ENCODE assay signal across 29 cellular contexts in genomic region chr5:90746119-90746518, GRCh38.
"Had no signal": no experiment of that assay in that cellular context is flagged by ENCODE, and none has a peak within 500 bp of the region (broad histone marks: within the 10 kb centered on the region; RNA-seq: fewer than 3 reads in every experiment).

No MANE protein-coding gene starts in this region.

- DNase-seq: activated effector memory CD4-positive, alpha-beta T cell treated with anti-CD3 and anti-CD28 coated beads, Interleukin-2, amount 50 U/mL, for 16 hours; activated effector memory CD4-positive, alpha-beta T cell treated with Interleukin-2 at 50 U/mL for 16 hours; activated gamma-delta T cell; activated gamma-delta T cell treated with Interleukin-2 at 50 U/mL for 16 hours; activated naive CD4-positive, alpha-beta T cell; activated naive CD4-positive, alpha-beta T cell treated with anti-CD3 and anti-CD28 coated beads for 36 hours; activated naive CD4-positive, alpha-beta T cell treated with anti-CD3 and anti-CD28 coated beads, Interleukin-2, amount 10 ng/mL, durations not matched to agents 7 days and 5 days; activated naive CD4-positive, alpha-beta T cell treated with anti-CD3 and anti-CD28 coated beads, Interleukin-2, amount 50 U/mL, for 16 hours; activated naive CD4-positive, alpha-beta T cell treated with Interleukin-2 at 50 U/mL for 16 hours; activated naive CD8-positive, alpha-beta T cell treated with anti-CD3 and anti-CD28 coated beads for 36 hours; activated naive CD8-positive, alpha-beta T cell treated with anti-CD3 and anti-CD28 coated beads, Interleukin-2, amount 10 ng/mL, durations not matched to agents 7 days and 5 days; activated naive CD8-positive, alpha-beta T cell treated with anti-CD3 and anti-CD28 coated beads, Interleukin-2, amount 50 U/mL, for 24 hours; activated T-cell treated with anti-CD3 and anti-CD28 coated beads, Interleukin-2, amount 50 U/mL, for 24 hours; activated T-cell treated with anti-CD3 and anti-CD28 coated beads, Interleukin-2, amount 50 U/mL, for 4 hours; activated T-cell treated with anti-CD3 and anti-CD28 coated beads, Interleukin-2, amount 50 U/mL, for 48 hours; activated T-cell treated with anti-CD3 and anti-CD28 coated beads, Interleukin-2, amount 50 U/mL, for 72 hours; adrenal gland; amniotic stem cell; amygdala; aorta; body of pancreas; brain microvascular endothelial cell; caudate nucleus; central memory CD4-positive, alpha-beta T cell; cerebellar nuclear complex had no signal

- H3K4me1 ChIP-seq: adrenal gland, ascending aorta, body of pancreas had no signal

- H3K36me3 ChIP-seq: adrenal gland, ascending aorta, brain microvascular endothelial cell, cardiac muscle cell had no signal

- H3K27ac ChIP-seq: adrenal gland, ascending aorta, body of pancreas, brain microvascular endothelial cell, cardiac muscle cell had no signal

- H3K9me3 ChIP-seq: adrenal gland, ascending aorta, body of pancreas had no signal

- H3K4me3 ChIP-seq: adrenal gland, ascending aorta, body of pancreas, cardiac muscle cell had no signal

- H3K27me3 ChIP-seq: adrenal gland, ascending aorta, body of pancreas, brain microvascular endothelial cell had no signal

- ATAC-seq: activated naive CD4-positive, alpha-beta T cell treated with anti-CD3 and anti-CD28 coated beads, Interleukin-2, amount 50 U/mL, for 72 hours; activated naive CD8-positive, alpha-beta T cell treated with anti-CD3 and anti-CD28 coated beads, Interleukin-2, amount 50 U/mL, for 24 hours; activated T-cell treated with anti-CD3 and anti-CD28 coated beads, Interleukin-2, amount 50 U/mL, for 4 hours; activated T-cell treated with anti-CD3 and anti-CD28 coated beads, Interleukin-2, amount 50 U/mL, for 72 hours; activated T-helper 17 cell treated with anti-CD3 and anti-CD28 coated beads, Interleukin-2, amount 50 U/mL, for 72 hours; body of pancreas had no signal
